ENCODE assay signal across 21 cellular contexts in the genomic region with DNA sequence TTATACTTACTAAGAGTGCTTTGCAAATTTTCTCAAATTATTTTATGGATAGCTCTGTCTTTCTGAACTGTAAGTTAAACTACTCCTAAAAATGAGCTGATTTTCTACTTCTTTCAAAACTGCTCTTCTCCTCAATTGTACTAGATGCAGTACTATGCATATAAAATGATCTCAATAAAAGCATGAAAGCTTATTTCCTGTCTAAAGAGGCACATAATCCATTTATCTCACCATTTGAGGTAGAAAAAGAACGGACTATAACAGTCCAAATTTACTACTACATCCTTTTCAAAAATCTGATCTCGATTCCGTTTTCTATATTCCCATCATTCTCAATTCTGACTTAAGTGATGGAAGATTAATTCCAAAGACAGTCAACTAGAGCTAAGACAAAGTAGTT.
"Had no signal": no experiment of that assay in that cellular context is flagged by ENCODE, and none has a peak within 500 bp of the region (broad histone marks: within the 10 kb centered on the region; RNA-seq: fewer than 3 reads in every experiment).

No MANE protein-coding gene starts in this region.

- H3K4me1 Mint-ChIP-seq: endodermal cell; naive B cell; neural crest cell; stimulated activated memory B cell treated with anti-CD40 and anti-IgM and Interleukin-4, amounts not matched to agents 10 μg/mL and 1 μg/mL and 100 μg/mL, for 72 hours; stimulated activated naive CD8-positive, alpha-beta T cell treated with anti-CD3 and anti-CD28 coated beads, Interleukin-15, amount 100 ng/mL, for 72 hours had no signal

- ATAC-seq: left cardiac atrium; lower lobe of right lung; sciatic nerve; stimulated activated memory B cell treated with anti-CD40 and anti-IgM and Interleukin-4, amounts not matched to agents 10 μg/mL and 1 μg/mL and 100 μg/mL, for 72 hours; stimulated activated naive CD8-positive, alpha-beta T cell treated with anti-CD3 and anti-CD28 coated beads, Interleukin-15, amount 100 ng/mL, for 72 hours had no signal

- DNase-seq: colonic mucosa; dermis blood vessel endothelial cell; endodermal cell; foreskin melanocyte; head of caudate nucleus; kidney; left cardiac atrium; left ventricle myocardium inferior; lower lobe of right lung; mesenchymal stem cell; naive B cell; posterior cingulate gyrus; spleen; stimulated activated CD4-positive, alpha-beta T cell treated with anti-CD3 and anti-CD28 coated beads, Interleukin-15, amount 100 ng/mL, for 24 hours; stimulated activated CD4-positive, alpha-beta T cell treated with anti-CD3 and anti-CD28 coated beads, Interleukin-1b, Interleukin-23, amount 100 ng/mL, for 48 hours; stimulated activated CD4-positive, alpha-beta T cell treated with anti-CD3 and anti-CD28 coated beads, Interleukin-4, amount 100 ng/mL, for 24 hours; stimulated activated naive CD8-positive, alpha-beta T cell treated with anti-CD3 and anti-CD28 coated beads, Interleukin-15, amount 100 ng/mL, for 72 hours; transverse colon had no signal

- H3K27me3 Mint-ChIP-seq: naive B cell; stimulated activated memory B cell treated with anti-CD40 and anti-IgM and Interleukin-4, amounts not matched to agents 10 μg/mL and 1 μg/mL and 100 μg/mL, for 72 hours; stimulated activated naive CD8-positive, alpha-beta T cell treated with anti-CD3 and anti-CD28 coated beads, Interleukin-15, amount 100 ng/mL, for 72 hours had no signal

- H3K9me3 Mint-ChIP-seq: endodermal cell; naive B cell; neural crest cell; stimulated activated memory B cell treated with anti-CD40 and anti-IgM and Interleukin-4, amounts not matched to agents 10 μg/mL and 1 μg/mL and 100 μg/mL, for 72 hours; stimulated activated naive CD8-positive, alpha-beta T cell treated with anti-CD3 and anti-CD28 coated beads, Interleukin-15, amount 100 ng/mL, for 72 hours had no signal

- H3K4me3 Mint-ChIP-seq: endodermal cell; naive B cell; neural crest cell; stimulated activated memory B cell treated with anti-CD40 and anti-IgM and Interleukin-4, amounts not matched to agents 10 μg/mL and 1 μg/mL and 100 μg/mL, for 72 hours; stimulated activated naive CD8-positive, alpha-beta T cell treated with anti-CD3 and anti-CD28 coated beads, Interleukin-15, amount 100 ng/mL, for 72 hours had no signal

- H3K27ac Mint-ChIP-seq: endodermal cell; stimulated activated memory B cell treated with anti-CD40 and anti-IgM and Interleukin-4, amounts not matched to agents 10 μg/mL and 1 μg/mL and 100 μg/mL, for 72 hours had no signal
